8 cellular contexts compared by ENCODE assay signal in genomic region chr5:65925094-65925600, GRCh38. TPM values are rescaled to one million over a fixed set of nuclear protein-coding genes. Genes with fewer than 3 reads are reported as not detected.
A peak's percentile ranks its signal among the peaks of the same experiment; 100 is the strongest.
DNase-seq lines count a peak whose midpoint lies in the region; ATAC-seq and TF ChIP-seq lines count a peak whose summit lies in the region.

No MANE protein-coding gene starts in this region.

- H3K4me3 Mint-ChIP-seq in activated CD8-positive, alpha-beta T cell treated with anti-CD3 and anti-CD28 coated beads for 36 hours = peak overlapping the region; percentile 79

- CTCF ChIA-PET in activated CD8-positive, alpha-beta T cell treated with anti-CD3 and anti-CD28 coated beads for 36 hours (lab: Charles Lee) = interaction anchor here (0.9 to 2.0 kb wide), 4 partner anchors 12 to 164 kb away, joined by 3 to 6 read pairs (median 4); no protein-coding TSS in a partner anchor

- intact Hi-C loops in activated CD8-positive, alpha-beta T cell treated with anti-CD3 and anti-CD28 coated beads for 36 hours (cut with micrococcal nuclease) = loop anchor here (5.0 to 10.0 kb wide), 3 partner anchors 87 to 203 kb away; partner anchors contain the start of genes NLN and SGTB

- H3K4me1 Mint-ChIP-seq in activated CD8-positive, alpha-beta T cell treated with anti-CD3 and anti-CD28 coated beads for 36 hours (ENCODE audit: low read depth) = peaks cover 19% of the 10 kb centered on the region

- H3K9me3 Mint-ChIP-seq in activated CD8-positive, alpha-beta T cell treated with anti-CD3 and anti-CD28 coated beads for 36 hours = no peaks in the 10 kb centered on the region

- no peak for TF ChIP-seq CTCF in AG10803 (conservative IDR thresholded peaks at IDR 0.05; ENCODE audit: low read length)
- no peak for TF ChIP-seq CTCF in activated CD8-positive, alpha-beta T cell treated with anti-CD3 and anti-CD28 coated beads for 36 hours (IDR thresholded peaks at IDR 0.05)

- ATAC-seq in GM19023 (IDR thresholded peaks at IDR 0.05; ENCODE audit: unreplicated experiment) (peak; percentile 65), HG03175 (IDR thresholded peaks at IDR 0.05; ENCODE audit: unreplicated experiment) (peak; percentile 65)
- ATAC-seq in activated CD8-positive, alpha-beta T cell treated with anti-CD3 and anti-CD28 coated beads for 36 hours = peak; percentile 57

- no peaks in the 10 kb centered on the region for H3K36me3 ChIP-seq in effector memory CD4-positive, alpha-beta T cell (ENCODE audit: control insufficient read depth, insufficient read depth, low read length)
- H3K36me3 ChIP-seq in mesodermal cell (ENCODE audit: control insufficient read depth, insufficient read depth, low read length) = peaks cover under 1% of the 10 kb centered on the region

- 0 to 1% methylated on average over 25 to 31 of the region's 43 CpGs for WGBS in mesodermal cell (ENCODE audit: insufficient coverage in 2 of 2), 2 experiments

- H3K36me3 Mint-ChIP-seq in activated CD8-positive, alpha-beta T cell treated with anti-CD3 and anti-CD28 coated beads for 36 hours (ENCODE audit: low read depth) = no peaks in the 10 kb centered on the region

- H3K27me3 Mint-ChIP-seq in activated CD8-positive, alpha-beta T cell treated with anti-CD3 and anti-CD28 coated beads for 36 hours = peaks cover 2% of the 10 kb centered on the region

- DNase-seq in AG10803 (ENCODE audit: low read depth) (peak; percentile 79), NCI-H82 (lab: John Stamatoyannopoulos, UW) (peak; percentile 67)
- peak; percentile 83 for DNase-seq in activated CD8-positive, alpha-beta T cell treated with anti-CD3 and anti-CD28 coated beads for 36 hours
- peak; percentile 65 to 67 (median 65) for DNase-seq in effector memory CD4-positive, alpha-beta T cell
- DNase-seq in stimulated activated CD8-positive, alpha-beta memory T cell treated with anti-CD3 and anti-CD28 coated beads, Interleukin-15, amount 100 ng/mL, for 48 hours (ENCODE audit: low read depth in 2 of 2) = peak; percentile 55 to 56

- POLR2A ChIA-PET in activated CD8-positive, alpha-beta T cell treated with anti-CD3 and anti-CD28 coated beads for 36 hours (lab: Charles Lee) = interaction anchor here (0.7 to 1.1 kb wide), 5 partner anchors 22 to 135 kb away, joined by 3 read pairs; no protein-coding TSS in a partner anchor

- H3K4me3 ChIP-seq in AG10803 (ENCODE audit: low read length) (peak overlapping the region; percentile 66), mesodermal cell (ENCODE audit: extremely low read depth, insufficient read depth, low read length, poor library complexity, severe bottlenecking) (peak overlapping the region; percentile 82)
- H3K4me3 ChIP-seq in effector memory CD4-positive, alpha-beta T cell (ENCODE audit: insufficient read depth, low read depth, low read length, poor library complexity, severe bottlenecking) = peak overlapping the region; percentile 61

- H3K27ac Mint-ChIP-seq in activated CD8-positive, alpha-beta T cell treated with anti-CD3 and anti-CD28 coated beads for 36 hours = peak overlapping the region; percentile 87

- H3K27ac ChIP-seq in effector memory CD4-positive, alpha-beta T cell (ENCODE audit: insufficient read depth, low read length, poor library complexity, severe bottlenecking) = peak overlapping the region; percentile 81
- peak overlapping the region; percentile 96 for H3K27ac ChIP-seq in mesodermal cell (ENCODE audit: low read depth, low read length, severe bottlenecking)

- no peaks in the 10 kb centered on the region for H3K9me3 ChIP-seq in effector memory CD4-positive, alpha-beta T cell (ENCODE audit: control insufficient read depth, low read length)
- no peaks in the 10 kb centered on the region for H3K9me3 ChIP-seq in mesodermal cell (ENCODE audit: control insufficient read depth, low read length)

- no peaks in the 10 kb centered on the region for H3K27me3 ChIP-seq in effector memory CD4-positive, alpha-beta T cell (replicated peaks; ENCODE audit: control insufficient read depth, insufficient read depth, low read length, poor library complexity, severe bottlenecking)

- peaks cover 5% of the 10 kb centered on the region for H3K4me1 ChIP-seq in effector memory CD4-positive, alpha-beta T cell (ENCODE audit: control insufficient read depth, insufficient read depth, low read length, poor library complexity, severe bottlenecking)
- H3K4me1 ChIP-seq in mesodermal cell (ENCODE audit: control insufficient read depth, insufficient read depth, low read length, poor library complexity, severe bottlenecking) = peaks cover 7% of the 10 kb centered on the region

RNA-seq across cellular contexts. Expression of gene ERBIN, which starts 1.2 kb away (rescaled TPM):
- 10 to 100 TPM; 35.1 to 38.3 TPM for total RNA-seq in activated CD8-positive, alpha-beta T cell treated with anti-CD3 and anti-CD28 coated beads for 36 hours
- 30.0 TPM for polyA plus RNA-seq in mesodermal cell (2013, experiment 1 of 2)
- polyA plus RNA-seq in mesodermal cell (2013, experiment 2 of 2) = 35.0 TPM

Comparison
In these comparisons a context has a peak if more than half of its experiments do, and no peak if none do; other contexts are left out.
1. Peak in every context shown above with its lines: DNase-seq, ATAC-seq, H3K4me3 ChIP-seq and H3K27ac ChIP-seq.